8 cellular contexts compared by ENCODE assay signal in the genomic region with DNA sequence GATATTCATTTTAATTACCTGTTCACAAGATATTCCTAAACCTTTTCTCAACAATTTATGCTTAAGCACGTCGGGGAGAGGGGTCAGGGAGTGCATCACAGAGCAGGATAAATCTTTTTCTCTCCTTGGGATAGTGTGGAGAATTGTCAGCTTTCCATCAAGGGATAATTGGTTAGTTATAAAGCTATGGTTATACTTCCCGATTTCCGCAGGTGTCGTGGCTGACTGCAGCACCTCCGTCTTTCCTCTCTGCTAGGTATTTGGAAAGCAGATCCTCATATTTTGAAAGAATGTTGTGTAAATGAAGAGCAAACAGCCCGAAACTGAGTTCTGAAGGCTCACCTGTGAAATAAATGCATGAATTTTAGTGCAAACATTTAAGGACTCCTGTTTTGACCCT. TPM values are rescaled to one million over a fixed set of nuclear protein-coding genes. Genes with fewer than 3 reads are reported as not detected.
DNase-seq lines count a peak whose midpoint lies in the region; ATAC-seq and TF ChIP-seq lines count a peak whose summit lies in the region.

No MANE protein-coding gene starts in this region.

- peak overlapping the region; percentile 51 for H3K27ac ChIP-seq in C4-2B
- H3K27ac ChIP-seq in ectodermal cell (ENCODE audit: insufficient read depth, low read depth, low read length, poor library complexity, severe bottlenecking): no peak overlapping the region

- peak overlapping the region; percentile 96 to 99 (median 99) for H3K27ac Mint-ChIP-seq in nephron

- peaks cover 4% of the 10 kb centered on the region for H3K27me3 Mint-ChIP-seq in nephron (ENCODE audit: low read depth)

- TF ChIP-seq CTCF in C4-2B (conservative IDR thresholded peaks at IDR 0.05): no peak
- no peak for TF ChIP-seq CTCF in nephron (IDR thresholded peaks at IDR 0.05; ENCODE audit: unreplicated experiment in 3 of 3)

- no peaks in the 10 kb centered on the region for H3K9me3 Mint-ChIP-seq in nephron

- H3K4me3 ChIP-seq in ectodermal cell (ENCODE audit: insufficient read depth, low read depth, low read length): peak overlapping the region; percentile 60

- peaks cover 12% of the 10 kb centered on the region for H3K4me1 Mint-ChIP-seq in nephron

- WGBS in ectodermal cell, 2 experiments: 59 to 73% methylated on average over 7 of the region's 7 CpGs

- H3K27me3 ChIP-seq in ectodermal cell (ENCODE audit: control insufficient read depth, insufficient read depth, low read length, poor library complexity, severe bottlenecking): no peaks in the 10 kb centered on the region

- no peaks in the 10 kb centered on the region for H3K4me1 ChIP-seq in ectodermal cell (ENCODE audit: control insufficient read depth, insufficient read depth, low read length)

- DNase-seq in NCI-H146 (lab: John Stamatoyannopoulos, UW) (peak; percentile 33), NCI-H446 (lab: John Stamatoyannopoulos, UW) (no peak), NCI-H2196 (lab: John Stamatoyannopoulos, UW; ENCODE audit: unreplicated experiment) (no peak), NCI-H510A treated with DMSO at 0.1 percent for 48 hours (lab: John Stamatoyannopoulos, UW) (no peak)

- H3K4me3 Mint-ChIP-seq in nephron: peak overlapping the region; percentile 92 to 98 (median 97)

- H3K36me3 ChIP-seq in ectodermal cell (ENCODE audit: control insufficient read depth, insufficient read depth, low read length): peaks cover 3% of the 10 kb centered on the region

- ATAC-seq in HG02852 (IDR thresholded peaks at IDR 0.05; ENCODE audit: unreplicated experiment): no peak

- H3K36me3 Mint-ChIP-seq in nephron (ENCODE audit: low read depth): peaks cover 9% of the 10 kb centered on the region

- H3K9me3 ChIP-seq in ectodermal cell (ENCODE audit: control insufficient read depth, low read length): no peaks in the 10 kb centered on the region

RNA-seq across cellular contexts. Expression of a gene that starts 0.8 kb away (rescaled TPM):
- polyA plus RNA-seq in ectodermal cell (2013, experiment 1 of 4): 34.0 TPM
- 39.3 TPM for polyA plus RNA-seq in ectodermal cell (2013, experiment 2 of 4)
- 36.9 TPM for polyA plus RNA-seq in ectodermal cell (2013, experiment 3 of 4)
- 43.9 TPM for polyA plus RNA-seq in ectodermal cell (2013, experiment 4 of 4)
